In the genomic region with DNA sequence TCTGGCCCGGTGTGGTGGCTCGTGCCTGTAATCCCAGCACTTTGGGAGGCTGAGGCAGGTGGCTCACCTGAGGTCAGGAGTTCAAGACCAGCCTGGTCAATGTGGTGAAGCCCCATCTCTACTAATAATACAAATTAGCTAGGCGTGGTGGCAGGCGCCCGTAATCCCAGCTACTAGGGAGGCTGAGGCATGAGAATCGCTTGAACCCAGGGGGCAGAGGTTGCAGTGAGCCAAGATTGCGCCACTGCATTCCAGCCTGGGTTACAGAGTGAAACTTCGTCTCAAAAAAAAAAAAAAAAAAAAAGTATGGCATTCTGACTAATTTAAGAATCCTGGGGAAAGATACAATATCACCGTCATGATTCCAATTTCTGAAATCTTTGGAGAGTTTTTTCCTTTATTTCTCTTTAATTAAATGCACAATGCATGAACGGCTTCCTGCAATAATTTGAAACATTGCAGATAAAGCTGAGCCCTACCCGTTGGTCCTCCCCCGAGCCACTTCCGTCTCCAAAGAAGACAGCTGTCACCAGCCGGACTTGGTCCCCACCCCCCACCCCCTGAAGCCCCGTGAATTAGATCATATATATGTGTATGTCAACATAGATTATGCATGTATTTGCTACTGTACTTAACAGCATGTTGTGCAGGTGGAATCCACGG, we compare ENCODE assay signal across 1 cellular context.
A peak's percentile ranks its signal among the peaks of the same experiment; 100 is the strongest.
TF ChIP-seq lines count a peak whose summit lies in the region.

No MANE protein-coding gene starts in this region.

TF ChIP-seq in HepG2, 621 proteins besides CTCF, POLR2A, EP300 and RAD21 (continued from another document and continues in another):
- TF ChIP-seq, protein P1, sequence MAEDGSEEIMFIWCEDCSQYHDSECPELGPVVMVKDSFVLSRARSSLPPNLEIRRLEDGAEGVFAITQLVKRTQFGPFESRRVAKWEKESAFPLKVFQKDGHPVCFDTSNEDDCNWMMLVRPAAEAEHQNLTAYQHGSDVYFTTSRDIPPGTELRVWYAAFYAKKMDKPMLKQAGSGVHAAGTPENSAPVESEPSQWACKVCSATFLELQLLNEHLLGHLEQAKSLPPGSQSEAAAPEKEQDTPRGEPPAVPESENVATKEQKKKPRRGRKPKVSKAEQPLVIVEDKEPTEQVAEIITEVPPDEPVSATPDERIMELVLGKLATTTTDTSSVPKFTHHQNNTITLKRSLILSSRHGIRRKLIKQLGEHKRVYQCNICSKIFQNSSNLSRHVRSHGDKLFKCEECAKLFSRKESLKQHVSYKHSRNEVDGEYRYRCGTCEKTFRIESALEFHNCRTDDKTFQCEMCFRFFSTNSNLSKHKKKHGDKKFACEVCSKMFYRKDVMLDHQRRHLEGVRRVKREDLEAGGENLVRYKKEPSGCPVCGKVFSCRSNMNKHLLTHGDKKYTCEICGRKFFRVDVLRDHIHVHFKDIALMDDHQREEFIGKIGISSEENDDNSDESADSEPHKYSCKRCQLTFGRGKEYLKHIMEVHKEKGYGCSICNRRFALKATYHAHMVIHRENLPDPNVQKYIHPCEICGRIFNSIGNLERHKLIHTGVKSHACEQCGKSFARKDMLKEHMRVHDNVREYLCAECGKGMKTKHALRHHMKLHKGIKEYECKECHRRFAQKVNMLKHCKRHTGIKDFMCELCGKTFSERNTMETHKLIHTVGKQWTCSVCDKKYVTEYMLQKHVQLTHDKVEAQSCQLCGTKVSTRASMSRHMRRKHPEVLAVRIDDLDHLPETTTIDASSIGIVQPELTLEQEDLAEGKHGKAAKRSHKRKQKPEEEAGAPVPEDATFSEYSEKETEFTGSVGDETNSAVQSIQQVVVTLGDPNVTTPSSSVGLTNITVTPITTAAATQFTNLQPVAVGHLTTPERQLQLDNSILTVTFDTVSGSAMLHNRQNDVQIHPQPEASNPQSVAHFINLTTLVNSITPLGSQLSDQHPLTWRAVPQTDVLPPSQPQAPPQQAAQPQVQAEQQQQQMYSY (CRISPR knock-in tag; IDR thresholded peaks at IDR 0.05) = no peak
- TF ChIP-seq ZNF879 (CRISPR knock-in tag; IDR thresholded peaks at IDR 0.05) (no peak), ZMYM2 (CRISPR knock-in tag; IDR thresholded peaks at IDR 0.05) (peak; percentile 30; the same call in 1 of the 2 replicates), CEBPB (IDR thresholded peaks at IDR 0.05; ENCODE audit: borderline replicate concordance, low read depth, low read length) (peak; percentile 70), ZNF891 (CRISPR knock-in tag; IDR thresholded peaks at IDR 0.05) (no peak), LBX2 (CRISPR knock-in tag; IDR thresholded peaks at IDR 0.05; ENCODE audit: borderline replicate concordance) (no peak), FOXK2 (IDR thresholded peaks at IDR 0.05) (no peak), GATAD2A (CRISPR knock-in tag; IDR thresholded peaks at IDR 0.05) (0 out of 2 replicates have a peak, but pooled peaks have one; percentile 39), HNRNPUL1 (IDR thresholded peaks at IDR 0.05; ENCODE audit: low read depth, low read length) (no peak), HOXA3 (CRISPR knock-in tag; IDR thresholded peaks at IDR 0.05) (peak; percentile 33; the same call in 1 of the 2 replicates), PHF8 (CRISPR knock-in tag; IDR thresholded peaks at IDR 0.05) (no peak), ZNF746 (CRISPR knock-in tag; IDR thresholded peaks at IDR 0.05) (no peak), HNF4G (IDR thresholded peaks at IDR 0.05; ENCODE audit: borderline replicate concordance, low read depth, low read length) (peak; percentile 57; the same call in 1 of the 2 replicates), HNF4G (CRISPR knock-in tag; IDR thresholded peaks at IDR 0.05; ENCODE audit: borderline replicate concordance, low read depth) (no peak), PPARG (CRISPR knock-in tag; conservative IDR thresholded peaks at IDR 0.05) (no peak), ZFP90 (CRISPR knock-in tag; IDR thresholded peaks at IDR 0.05; ENCODE audit: borderline replicate concordance) (no peak), ZBTB3 (CRISPR knock-in tag; IDR thresholded peaks at IDR 0.05; ENCODE audit: borderline replicate concordance, low read depth) (no peak), ZNF282 (IDR thresholded peaks at IDR 0.05; ENCODE audit: partially characterized antibody) (no peak), ZNF670 (CRISPR knock-in tag; IDR thresholded peaks at IDR 0.05; ENCODE audit: borderline replicate concordance) (no peak), ZNF414 (CRISPR knock-in tag; IDR thresholded peaks at IDR 0.05) (no peak), IRF2 (CRISPR knock-in tag; IDR thresholded peaks at IDR 0.05) (no peak), GABPA (IDR thresholded peaks at IDR 0.05; ENCODE audit: low read depth, low read length) (no peak), GABPA (CRISPR knock-in tag; IDR thresholded peaks at IDR 0.05; ENCODE audit: low read depth) (no peak), ZNF546 (CRISPR knock-in tag; conservative IDR thresholded peaks at IDR 0.05) (no peak), ZSCAN25 (CRISPR knock-in tag; IDR thresholded peaks at IDR 0.05) (no peak), ZNF749 (CRISPR knock-in tag; IDR thresholded peaks at IDR 0.05; ENCODE audit: borderline replicate concordance) (no peak), PHF5A (CRISPR knock-in tag; IDR thresholded peaks at IDR 0.05; ENCODE audit: low read depth, unreplicated experiment) (no peak), ZBTB4 (CRISPR knock-in tag; IDR thresholded peaks at IDR 0.05; ENCODE audit: borderline replicate concordance) (no peak), BCL3 (CRISPR knock-in tag; IDR thresholded peaks at IDR 0.05) (no peak), NR2F6 (IDR thresholded peaks at IDR 0.05) (no peak; the same call in 1 of the 2 replicates), NR2F6 (CRISPR knock-in tag; IDR thresholded peaks at IDR 0.05) (peak; percentile 40; the same call in 1 of the 2 replicates), NFKB2 (CRISPR knock-in tag; IDR thresholded peaks at IDR 0.05; ENCODE audit: borderline replicate concordance) (no peak), FOXO1 (CRISPR knock-in tag; IDR thresholded peaks at IDR 0.05) (no peak), CCAR2 (optimal IDR thresholded peaks at IDR 0.05; ENCODE audit: low read depth, low read length) (no peak), RARA (CRISPR knock-in tag; IDR thresholded peaks at IDR 0.05) (0 out of 2 replicates have a peak, but pooled peaks have one; percentile 14)
- TF ChIP-seq, protein P2, sequence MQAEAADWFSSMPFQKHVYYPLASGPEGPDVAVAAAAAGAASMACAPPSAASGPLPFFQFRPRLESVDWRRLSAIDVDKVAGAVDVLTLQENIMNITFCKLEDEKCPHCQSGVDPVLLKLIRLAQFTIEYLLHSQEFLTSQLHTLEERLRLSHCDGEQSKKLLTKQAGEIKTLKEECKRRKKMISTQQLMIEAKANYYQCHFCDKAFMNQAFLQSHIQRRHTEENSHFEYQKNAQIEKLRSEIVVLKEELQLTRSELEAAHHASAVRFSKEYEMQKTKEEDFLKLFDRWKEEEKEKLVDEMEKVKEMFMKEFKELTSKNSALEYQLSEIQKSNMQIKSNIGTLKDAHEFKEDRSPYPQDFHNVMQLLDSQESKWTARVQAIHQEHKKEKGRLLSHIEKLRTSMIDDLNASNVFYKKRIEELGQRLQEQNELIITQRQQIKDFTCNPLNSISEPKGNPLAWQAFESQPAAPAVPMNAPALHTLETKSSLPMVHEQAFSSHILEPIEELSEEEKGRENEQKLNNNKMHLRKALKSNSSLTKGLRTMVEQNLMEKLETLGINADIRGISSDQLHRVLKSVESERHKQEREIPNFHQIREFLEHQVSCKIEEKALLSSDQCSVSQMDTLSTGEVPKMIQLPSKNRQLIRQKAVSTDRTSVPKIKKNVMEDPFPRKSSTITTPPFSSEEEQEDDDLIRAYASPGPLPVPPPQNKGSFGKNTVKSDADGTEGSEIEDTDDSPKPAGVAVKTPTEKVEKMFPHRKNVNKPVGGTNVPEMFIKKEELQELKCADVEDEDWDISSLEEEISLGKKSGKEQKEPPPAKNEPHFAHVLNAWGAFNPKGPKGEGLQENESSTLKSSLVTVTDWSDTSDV (CRISPR knock-in tag; IDR thresholded peaks at IDR 0.05) = no peak
- TF ChIP-seq, protein P3, sequence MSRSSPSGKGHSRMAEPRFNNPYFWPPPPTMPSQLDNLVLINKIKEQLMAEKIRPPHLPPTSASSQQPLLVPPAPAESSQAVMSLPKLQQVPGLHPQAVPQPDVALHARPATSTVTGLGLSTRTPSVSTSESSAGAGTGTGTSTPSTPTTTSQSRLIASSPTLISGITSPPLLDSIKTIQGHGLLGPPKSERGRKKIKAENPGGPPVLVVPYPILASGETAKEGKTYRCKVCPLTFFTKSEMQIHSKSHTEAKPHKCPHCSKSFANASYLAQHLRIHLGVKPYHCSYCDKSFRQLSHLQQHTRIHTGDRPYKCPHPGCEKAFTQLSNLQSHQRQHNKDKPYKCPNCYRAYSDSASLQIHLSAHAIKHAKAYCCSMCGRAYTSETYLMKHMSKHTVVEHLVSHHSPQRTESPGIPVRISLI (CRISPR knock-in tag; IDR thresholded peaks at IDR 0.05; ENCODE audit: borderline replicate concordance) = peak; percentile 69; the same call in 1 of the 2 replicates
- TF ChIP-seq, protein P4, sequence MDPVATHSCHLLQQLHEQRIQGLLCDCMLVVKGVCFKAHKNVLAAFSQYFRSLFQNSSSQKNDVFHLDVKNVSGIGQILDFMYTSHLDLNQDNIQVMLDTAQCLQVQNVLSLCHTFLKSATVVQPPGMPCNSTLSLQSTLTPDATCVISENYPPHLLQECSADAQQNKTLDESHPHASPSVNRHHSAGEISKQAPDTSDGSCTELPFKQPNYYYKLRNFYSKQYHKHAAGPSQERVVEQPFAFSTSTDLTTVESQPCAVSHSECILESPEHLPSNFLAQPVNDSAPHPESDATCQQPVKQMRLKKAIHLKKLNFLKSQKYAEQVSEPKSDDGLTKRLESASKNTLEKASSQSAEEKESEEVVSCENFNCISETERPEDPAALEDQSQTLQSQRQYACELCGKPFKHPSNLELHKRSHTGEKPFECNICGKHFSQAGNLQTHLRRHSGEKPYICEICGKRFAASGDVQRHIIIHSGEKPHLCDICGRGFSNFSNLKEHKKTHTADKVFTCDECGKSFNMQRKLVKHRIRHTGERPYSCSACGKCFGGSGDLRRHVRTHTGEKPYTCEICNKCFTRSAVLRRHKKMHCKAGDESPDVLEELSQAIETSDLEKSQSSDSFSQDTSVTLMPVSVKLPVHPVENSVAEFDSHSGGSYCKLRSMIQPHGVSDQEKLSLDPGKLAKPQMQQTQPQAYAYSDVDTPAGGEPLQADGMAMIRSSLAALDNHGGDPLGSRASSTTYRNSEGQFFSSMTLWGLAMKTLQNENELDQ (CRISPR knock-in tag; IDR thresholded peaks at IDR 0.05; ENCODE audit: borderline replicate concordance) = no peak
